In genomic region chr1:151885479-151885878, GRCh38 we compare ENCODE assay signal across 23 cellular contexts. TPM values are rescaled to one million over a fixed set of nuclear protein-coding genes. Genes with fewer than 3 reads are reported as not detected.
"Had no signal": no experiment of that assay in that cellular context is flagged by ENCODE, and none has a peak within 500 bp of the region (broad histone marks: within the 10 kb centered on the region; RNA-seq: fewer than 3 reads in every experiment).

No MANE protein-coding gene starts in this region.

- H3K36me3 ChIP-seq: ovary had no signal

- H3K27ac ChIP-seq: heart right ventricle, ovary, right lobe of liver, stomach had no signal

- H3K4me3 Mint-ChIP-seq: activated CD4-positive, alpha-beta memory T cell treated with anti-CD3 and anti-CD28 coated beads for 36 hours; activated CD4-positive, alpha-beta T cell treated with anti-CD3 and anti-CD28 coated beads for 36 hours; activated naive CD8-positive, alpha-beta T cell; activated T-helper 1 cell treated with anti-CD3 and anti-CD28 coated beads, Interleukin-12 subunit alpha, Interleukin-12 subunit beta, Interleukin-2, Interleukin-4 antibody, amounts not matched to agents 30 ng/mL and 10 ng/mL and 1 ng/mL, durations not matched to agents 14 hours and 24 hours and 36 hours; effector memory CD8-positive, alpha-beta T cell; naive thymus-derived CD4-positive, alpha-beta T cell; stimulated activated effector memory CD8-positive, alpha-beta T cell treated with anti-CD3 and anti-CD28 coated beads, Interleukin-12 subunit alpha, Interleukin-12 subunit beta, amount 100 ng/mL, for 72 hours; T-helper 1 cell treated with Interleukin-12 subunit alpha and Interleukin-12 subunit beta and Interleukin-4 antibody, amounts not matched to agents 30 μg/mL and 1 μg/mL, for 36 hours; type B pancreatic cell; WTC11 had no signal

- ATAC-seq: activated CD4-positive, alpha-beta T cell treated with anti-CD3 and anti-CD28 coated beads for 36 hours; effector memory CD8-positive, alpha-beta T cell; heart right ventricle; naive thymus-derived CD4-positive, alpha-beta T cell; stimulated activated effector memory CD8-positive, alpha-beta T cell treated with anti-CD3 and anti-CD28 coated beads, Interleukin-12 subunit alpha, Interleukin-12 subunit beta, amount 100 ng/mL, for 72 hours; WTC11 had no signal

- H3K27me3 Mint-ChIP-seq: activated CD4-positive, alpha-beta memory T cell treated with anti-CD3 and anti-CD28 coated beads for 36 hours; activated CD4-positive, alpha-beta T cell treated with anti-CD3 and anti-CD28 coated beads for 36 hours; activated naive CD8-positive, alpha-beta T cell; effector memory CD8-positive, alpha-beta T cell; naive thymus-derived CD4-positive, alpha-beta T cell; type B pancreatic cell had no signal

- H3K4me3 ChIP-seq: heart right ventricle, ovary, right lobe of liver, smooth muscle cell, stomach had no signal

- H3K4me1 Mint-ChIP-seq: activated CD4-positive, alpha-beta T cell treated with anti-CD3 and anti-CD28 coated beads for 36 hours; WTC11 had no signal

- DNase-seq: activated CD4-positive, alpha-beta memory T cell treated with anti-CD3 and anti-CD28 coated beads for 36 hours; activated CD4-positive, alpha-beta T cell treated with anti-CD3 and anti-CD28 coated beads for 36 hours; activated T-cell treated with anti-CD3 and anti-CD28 coated beads for 4 hours; caudate nucleus; effector memory CD8-positive, alpha-beta T cell; heart right ventricle; mesendoderm; naive thymus-derived CD4-positive, alpha-beta T cell; ovary; right lobe of liver; stimulated activated CD4-positive, alpha-beta T cell treated with anti-CD3 and anti-CD28 coated beads, Interleukin-4, amount 100 ng/mL, for 24 hours; stomach had no signal

- H3K27me3 ChIP-seq: heart right ventricle, ovary, right lobe of liver, stomach had no signal

- H3K9me3 Mint-ChIP-seq: activated CD4-positive, alpha-beta memory T cell treated with anti-CD3 and anti-CD28 coated beads for 36 hours; activated T-helper 1 cell treated with anti-CD3 and anti-CD28 coated beads, Interleukin-12 subunit alpha, Interleukin-12 subunit beta, Interleukin-2, Interleukin-4 antibody, amounts not matched to agents 30 ng/mL and 10 ng/mL and 1 ng/mL, durations not matched to agents 14 hours and 24 hours and 36 hours; effector memory CD8-positive, alpha-beta T cell; naive thymus-derived CD4-positive, alpha-beta T cell; stimulated activated effector memory CD8-positive, alpha-beta T cell treated with anti-CD3 and anti-CD28 coated beads, Interleukin-12 subunit alpha, Interleukin-12 subunit beta, amount 100 ng/mL, for 72 hours; T-helper 1 cell treated with Interleukin-12 subunit alpha and Interleukin-12 subunit beta and Interleukin-4 antibody, amounts not matched to agents 30 μg/mL and 1 μg/mL, for 36 hours; type B pancreatic cell had no signal

- H3K4me2 ChIP-seq: smooth muscle cell had no signal

- H3K27ac Mint-ChIP-seq: activated CD4-positive, alpha-beta memory T cell treated with anti-CD3 and anti-CD28 coated beads for 36 hours; activated CD4-positive, alpha-beta T cell treated with anti-CD3 and anti-CD28 coated beads for 36 hours; activated naive CD8-positive, alpha-beta T cell; activated T-helper 1 cell treated with anti-CD3 and anti-CD28 coated beads, Interleukin-12 subunit alpha, Interleukin-12 subunit beta, Interleukin-2, Interleukin-4 antibody, amounts not matched to agents 30 ng/mL and 10 ng/mL and 1 ng/mL, durations not matched to agents 14 hours and 24 hours and 36 hours; naive thymus-derived CD4-positive, alpha-beta T cell; stimulated activated effector memory CD8-positive, alpha-beta T cell treated with anti-CD3 and anti-CD28 coated beads, Interleukin-12 subunit alpha, Interleukin-12 subunit beta, amount 100 ng/mL, for 72 hours; T-helper 1 cell treated with Interleukin-12 subunit alpha and Interleukin-12 subunit beta and Interleukin-4 antibody, amounts not matched to agents 30 μg/mL and 1 μg/mL, for 36 hours; type B pancreatic cell; WTC11 had no signal

- H3K4me1 ChIP-seq: heart right ventricle, right lobe of liver, stomach had no signal

RNA-seq across cellular contexts. Expression of gene THEM5, which starts 32.0 kb away (rescaled TPM):
- total RNA-seq: activated CD4-positive, alpha-beta memory T cell treated with anti-CD3 and anti-CD28 coated beads for 36 hours; activated CD4-positive, alpha-beta T cell treated with anti-CD3 and anti-CD28 coated beads for 36 hours; activated T-helper 1 cell treated with anti-CD3 and anti-CD28 coated beads, Interleukin-12 subunit alpha, Interleukin-12 subunit beta, Interleukin-2, Interleukin-4 antibody, amounts not matched to agents 30 ng/mL and 10 ng/mL and 1 ng/mL, durations not matched to agents 14 hours and 24 hours and 36 hours; dermis microvascular lymphatic vessel endothelial cell; mucosa of gallbladder; naive thymus-derived CD4-positive, alpha-beta T cell; ovary; pulmonary artery endothelial cell; right lobe of liver; stomach; temporal lobe; WTC11 had no signal
- polyA plus RNA-seq: heart right ventricle; naive thymus-derived CD4-positive, alpha-beta T cell; stomach had no signal

RNA-seq across cellular contexts. Expression of gene C2CD4D, which starts 45.9 kb away (rescaled TPM):
- total RNA-seq: heart right ventricle, right lobe of liver, smooth muscle cell, temporal lobe had no signal
- polyA plus RNA-seq: smooth muscle cell had no signal

RNA-seq across cellular contexts. Expression of gene RORC, which starts 53.9 kb away (rescaled TPM):
- total RNA-seq: dermis microvascular lymphatic vessel endothelial cell, pulmonary artery endothelial cell, smooth muscle cell had no signal
- polyA plus RNA-seq: smooth muscle cell had no signal
